Comparison of ENCODE assay signal across 1 cellular context in genomic region chr7:123643495-123644428, GRCh38.
TF ChIP-seq lines count a peak whose summit lies in the region.

No MANE protein-coding gene starts in this region.

TF ChIP-seq in SK-N-SH treated with all-trans-retinoic acid at 6 μM for 48 hours, 23 proteins besides CTCF, POLR2A, EP300 and RAD21 (continued from another document):
- TF ChIP-seq CREB5 (CRISPR knock-in tag; IDR thresholded peaks at IDR 0.05; ENCODE audit: low read depth): peak; percentile 60; the same call in 1 of the 2 replicates
TF ChIP-seq in SK-N-SH treated with all-trans-retinoic acid at 6 μM for 48 hours: peak in this region for 10.
